In genomic region chr1:201761178-201761577, GRCh38 we compare ENCODE assay signal across 21 cellular contexts.
DNase-seq lines count a peak whose midpoint lies in the region; ATAC-seq, FAIRE-seq and TF ChIP-seq lines count a peak whose summit lies in the region.
"Had no signal": no experiment of that assay in that cellular context is flagged by ENCODE, and none has a peak within 500 bp of the region (broad histone marks: within the 10 kb centered on the region; RNA-seq: fewer than 3 reads in every experiment).

No MANE protein-coding gene starts in this region.

- no peak overlapping the region for H4K91ac ChIP-seq in IMR-90 (ENCODE audit: insufficient read depth, low read depth, low read length)

- no peak overlapping the region for H3K23ac ChIP-seq in IMR-90 (ENCODE audit: low read depth, low read length)

- no peak overlapping the region; the same call in 1 of the 2 replicates for H2BK20ac ChIP-seq in IMR-90 (ENCODE audit: low read depth, low read length)

- H3K9me3 Mint-ChIP-seq in neural progenitor cell: peaks cover 4% of the 10 kb centered on the region
- H3K9me3 Mint-ChIP-seq: CD4-positive, alpha-beta T cell had no signal

- ATAC-seq in A549: no peak
- ATAC-seq in IMR-90 (ENCODE audit: low read depth): no peak
- no peak for ATAC-seq in sciatic nerve
- ATAC-seq in GM21528 (IDR thresholded peaks at IDR 0.05; ENCODE audit: low FRiP score, unreplicated experiment): no peak
- ATAC-seq: activated CD4-positive, alpha-beta T cell treated with anti-CD3 and anti-CD28 coated beads for 36 hours; gastrocnemius medialis; left lobe of liver; Panc1 had no signal

- H3K14ac ChIP-seq in IMR-90 (replicated peaks; ENCODE audit: low read depth, low read length): no peak overlapping the region

- no peak overlapping the region for H3K4me3 ChIP-seq in A549
- no peak overlapping the region for H3K4me3 ChIP-seq in IMR-90 (ENCODE audit: insufficient read depth, low read depth, low read length)
- H3K4me3 ChIP-seq in neural progenitor cell: no peak overlapping the region
- H3K4me3 ChIP-seq: gastrocnemius medialis, thyroid gland had no signal

- H3F3A ChIP-seq in neural progenitor cell (ENCODE audit: low read depth): peaks cover 63% of the 10 kb centered on the region

- peaks cover 57 to 94% of the 10 kb centered on the region in 2 experiments for H3K79me1 ChIP-seq in IMR-90 (ENCODE audit: low read depth in 1 of 2, low read length in 2 of 2)

- no peaks in the 10 kb centered on the region for H3K27me3 Mint-ChIP-seq in neural progenitor cell (ENCODE audit: insufficient read depth, low read depth)
- H3K27me3 Mint-ChIP-seq: activated CD4-positive, alpha-beta T cell treated with anti-CD3 and anti-CD28 coated beads for 36 hours; CD4-positive, alpha-beta T cell had no signal

- intact Hi-C loops in IMR-90 (cut with micrococcal nuclease): no loop called here
- intact Hi-C loops in sciatic nerve (cut with DNase I): no loop called here

- H3K4me1 Mint-ChIP-seq in neural progenitor cell: peaks cover 71% of the 10 kb centered on the region

- H3K27ac ChIP-seq in A549: no peak overlapping the region
- peak overlapping the region; percentile 24; the same call in 1 of the 2 replicates for H3K27ac ChIP-seq in IMR-90 (ENCODE audit: insufficient read depth, low read length)
- peak overlapping the region; percentile 81 for H3K27ac ChIP-seq in cingulate gyrus (ENCODE audit: low read depth, low read length)
- H3K27ac ChIP-seq in neural progenitor cell: peak overlapping the region; percentile 96
- H3K27ac ChIP-seq: parathyroid adenoma had no signal

- no peak overlapping the region for H2BK15ac ChIP-seq in IMR-90 (ENCODE audit: low read depth, low read length)

- H2AFZ ChIP-seq in IMR-90 (replicated peaks; ENCODE audit: low read length, poor library complexity) (no peak overlapping the region), neural progenitor cell (replicated peaks) (no peak overlapping the region)
- H2AFZ ChIP-seq: parathyroid adenoma had no signal

- H3K18ac ChIP-seq in IMR-90 (ENCODE audit: low read depth, low read length): peak overlapping the region; percentile 14; the same call in 1 of the 2 replicates

- peaks cover 29% of the 10 kb centered on the region for H3K36me3 Mint-ChIP-seq in neural progenitor cell

- H2BK5ac ChIP-seq in IMR-90 (ENCODE audit: low read depth, low read length, poor library complexity, severe bottlenecking): peak overlapping the region; percentile 32

- H3K27me3 ChIP-seq in IMR-90 (ENCODE audit: control insufficient read depth, insufficient read depth, low read length): no peaks in the 10 kb centered on the region
- H3K27me3 ChIP-seq in neural progenitor cell: no peaks in the 10 kb centered on the region
- H3K27me3 ChIP-seq: gastrocnemius medialis, thyroid gland had no signal

- H4K20me1 ChIP-seq in IMR-90 (ENCODE audit: insufficient read depth, low read length) (peaks cover 73% of the 10 kb centered on the region), neural progenitor cell (ENCODE audit: low read depth) (no peaks in the 10 kb centered on the region)

- no peak overlapping the region for H3K4ac ChIP-seq in IMR-90 (ENCODE audit: low read depth, low read length)

- H3K36me3 ChIP-seq in IMR-90 (ENCODE audit: control insufficient read depth, insufficient read depth, low read length) (no peaks in the 10 kb centered on the region), neural progenitor cell (peaks cover 12% of the 10 kb centered on the region)
- H3K36me3 ChIP-seq: gastrocnemius medialis, thyroid gland had no signal

- in situ Hi-C loops in IMR-90 (cut with MboI; ENCODE audit: low sequenced_read_pairs): no loop called here

- peaks cover 100% of the 10 kb centered on the region for H3K79me2 ChIP-seq in neural progenitor cell (ENCODE audit: low read depth)
- H3K79me2 ChIP-seq: parathyroid adenoma had no signal

- H4K5ac ChIP-seq in IMR-90 (ENCODE audit: low read depth, low read length): no peak overlapping the region; the same call in 1 of the 2 replicates

- no peak overlapping the region; the same call in 1 of the 2 replicates for H3K9ac ChIP-seq in IMR-90 (ENCODE audit: low read depth, low read length)
- no peak overlapping the region for H3K9ac ChIP-seq in neural progenitor cell
- H3K9ac ChIP-seq: parathyroid adenoma had no signal

- 92% methylated on average over 8 of the region's 8 CpGs for WGBS in A549 (ENCODE audit: missing lambda C conversion rate)
- 63% methylated on average over 2 of the region's 8 CpGs; no CpG with 5 or more reads in 1 of the 2 experiments for WGBS in IMR-90 (ENCODE audit: extremely low coverage in 2 of 2, insufficient read length in 1 of 2), 2 experiments

- no peak for TF ChIP-seq CTCF in A549 (IDR thresholded peaks at IDR 0.05)
- TF ChIP-seq CTCF in IMR-90 (conservative IDR thresholded peaks at IDR 0.05; ENCODE audit: low read depth, low read length): no peak
- no peak for TF ChIP-seq CTCF in neural progenitor cell (IDR thresholded peaks at IDR 0.05)

- TF ChIP-seq RAD21 in A549 (conservative IDR thresholded peaks at IDR 0.05 in 1 of 2, IDR thresholded peaks at IDR 0.05 in 1 of 2) (no peak), IMR-90 (IDR thresholded peaks at IDR 0.05; ENCODE audit: low read length) (no peak)

- FAIRE-seq in A549 (lab: Jason Lieb, UNC): no peak
- FAIRE-seq: GM12892, HTR-8/SVneo, small intestine had no signal

- CTCF ChIA-PET in A549 (lab: Yijun Ruan, JAX) (interaction anchor here (1.1 to 1.3 kb wide), 4 partner anchors 19 to 57 kb away, joined by 3 to 5 read pairs (median 4); no protein-coding TSS in a partner anchor), IMR-90 (lab: Yijun Ruan, JAX) (no interaction called here)

- H2AK5ac ChIP-seq in IMR-90 (ENCODE audit: low read depth, low read length): no peak overlapping the region

- peaks cover 25% of the 10 kb centered on the region; the same call in 2 of the 3 replicates for H3K4me1 ChIP-seq in A549
- peaks cover 27% of the 10 kb centered on the region for H3K4me1 ChIP-seq in IMR-90 (ENCODE audit: control insufficient read depth, insufficient read depth, low read length)
- H3K4me1 ChIP-seq in neural progenitor cell: peaks cover 85% of the 10 kb centered on the region

- H4K8ac ChIP-seq in IMR-90 (ENCODE audit: low read depth in 2 of 2, low read length in 2 of 2): no peak overlapping the region

- peaks cover 21% of the 10 kb centered on the region for H3K9me1 ChIP-seq in IMR-90 (ENCODE audit: insufficient read depth, low read length)

- H2BK120ac ChIP-seq in IMR-90 (ENCODE audit: low read depth, low read length): 0 out of 2 replicates have a peak overlapping the region, but pooled peaks have one; percentile 5

- no peak for TF ChIP-seq EP300 in A549 (IDR thresholded peaks at IDR 0.05)

- no peak for DNase-seq in A549 (ENCODE audit: low read depth in 1 of 2, low spot score in 1 of 2)
- DNase-seq in IMR-90: no peak
- no peak for DNase-seq in neural progenitor cell (ENCODE audit: low spot score)
- no peak for DNase-seq in sciatic nerve (ENCODE audit: low spot score)
- DNase-seq in NCI-H146 (lab: John Stamatoyannopoulos, UW): no peak
- DNase-seq in stimulated activated CD4-positive, alpha-beta T cell treated with anti-CD3 and anti-CD28 coated beads, Interleukin-4, amount 100 ng/mL, for 4 hours: no peak
- DNase-seq: activated CD4-positive, alpha-beta T cell treated with anti-CD3 and anti-CD28 coated beads for 36 hours; activated effector memory CD4-positive, alpha-beta T cell treated with anti-CD3 and anti-CD28 coated beads, Interleukin-2, amount 50 U/mL, for 16 hours; amygdala; CD4-positive, alpha-beta T cell; cortex of kidney; gastrocnemius medialis; small intestine; thyroid gland had no signal

- H3K4me3 Mint-ChIP-seq in neural progenitor cell: no peak overlapping the region
- H3K4me3 Mint-ChIP-seq: activated CD4-positive, alpha-beta T cell treated with anti-CD3 and anti-CD28 coated beads for 36 hours; CD4-positive, alpha-beta T cell had no signal

- no TSS peak for BruUV-seq in IMR-90 (replicated peaks; lab: Mats Ljungman, UMichigan)

- H3K9me3 ChIP-seq in A549 (no peaks in the 10 kb centered on the region), IMR-90 (ENCODE audit: control insufficient read depth, insufficient read depth, low read length) (no peaks in the 10 kb centered on the region), neural progenitor cell (ENCODE audit: low read depth) (no peaks in the 10 kb centered on the region)
- H3K9me3 ChIP-seq: gastrocnemius medialis, thyroid gland had no signal

- H3K4me2 ChIP-seq in A549 (no peak overlapping the region), IMR-90 (ENCODE audit: low read depth, low read length) (peak overlapping the region; percentile 14; the same call in 1 of the 2 replicates), neural progenitor cell (peak overlapping the region; percentile 58)

- peak overlapping the region; percentile 79 for H3K27ac Mint-ChIP-seq in neural progenitor cell
- H3K27ac Mint-ChIP-seq: activated CD4-positive, alpha-beta T cell treated with anti-CD3 and anti-CD28 coated beads for 36 hours; CD4-positive, alpha-beta T cell had no signal

- dilution Hi-C loops in IMR-90 (cut with HindIII; ENCODE audit: low sequenced_read_pairs, unreplicated experiment): no loop called here

- no peak for TF ChIP-seq POLR2A in A549 (IDR thresholded peaks at IDR 0.05; ENCODE audit: low read length)
- no peak for TF ChIP-seq POLR2A in IMR-90 (IDR thresholded peaks at IDR 0.05; ENCODE audit: low read depth, low read length)

- no peak overlapping the region for H3K56ac ChIP-seq in IMR-90 (ENCODE audit: extremely low read depth, insufficient read depth, low read length)

- POLR2A ChIA-PET in A549 (lab: Yijun Ruan, JAX) (no interaction called here), IMR-90 (lab: Charles Lee; ENCODE audit: unreplicated experiment) (no interaction called here)

- no peak overlapping the region for H2AK9ac ChIP-seq in IMR-90 (replicated peaks; ENCODE audit: low read depth, low read length, poor library complexity)

TF ChIP-seq in A549, 52 proteins besides CTCF, POLR2A, EP300 and RAD21:
- TF ChIP-seq MAFK (IDR thresholded peaks at IDR 0.05; ENCODE audit: partially characterized antibody): peak; percentile 41
- TF ChIP-seq SMC3 (IDR thresholded peaks at IDR 0.05): no peak

TF ChIP-seq in IMR-90, 13 proteins besides CTCF, POLR2A, EP300 and RAD21:
- TF ChIP-seq MAFK (IDR thresholded peaks at IDR 0.05; ENCODE audit: low read depth, low read length) (peak; percentile 32; the same call in 1 of the 2 replicates), CEBPB (IDR thresholded peaks at IDR 0.05; ENCODE audit: low read depth, low read length) (no peak)

Comparison
In these comparisons a context has a peak if more than half of its experiments do, and no peak if none do; other contexts are left out.
1. H3K27ac ChIP-seq: peak in IMR-90 (single experiment), cingulate gyrus (single experiment) and neural progenitor cell (single experiment); none in A549 (0 of 2).